ENCODE assay signal across 8 cellular contexts in the genomic region with DNA sequence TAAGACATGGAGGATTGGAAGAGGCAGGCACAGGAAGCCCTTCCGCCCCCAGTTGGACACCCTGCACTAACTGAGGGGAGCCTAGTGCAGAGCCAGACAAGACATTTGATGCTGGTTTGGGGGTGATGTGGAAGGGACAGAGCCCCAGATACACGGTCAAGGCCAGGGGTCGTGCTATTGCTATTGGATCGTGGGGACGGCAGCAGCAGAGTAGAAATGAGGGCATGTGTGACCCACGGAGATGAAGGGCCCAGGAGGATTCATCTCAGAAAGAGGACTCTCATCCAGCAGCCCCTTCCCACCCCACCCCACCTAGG. TPM values are rescaled to one million over a fixed set of nuclear protein-coding genes. Genes with fewer than 3 reads are reported as not detected.
DNase-seq lines count a peak whose midpoint lies in the region; ATAC-seq and TF ChIP-seq lines count a peak whose summit lies in the region.

No MANE protein-coding gene starts in this region.

- peaks cover 9% of the 10 kb centered on the region for H4K20me1 ChIP-seq in osteoblast (ENCODE audit: insufficient read depth, low read length)

- no peaks in the 10 kb centered on the region for H3K27me3 ChIP-seq in CD4-positive, CD25-positive, alpha-beta regulatory T cell (ENCODE audit: control insufficient read depth, insufficient read depth, low read length)
- H3K27me3 ChIP-seq in esophagus muscularis mucosa (no peaks in the 10 kb centered on the region), osteoblast (ENCODE audit: insufficient read depth, low read length) (no peaks in the 10 kb centered on the region)

- WGBS in esophagus muscularis mucosa: 75% methylated on average over 6 of the region's 6 CpGs

- CTCF ChIA-PET in T-cell (lab: Charles Lee) (interaction anchor here in 1 of 2 donors (1.3 kb wide), 1 partner anchor 46 kb away, joined by 4 read pairs; no protein-coding TSS in a partner anchor), GM10248 (lab: Yijun Ruan, JAX) (no interaction called here)

- peak; percentile 24 to 26 for ATAC-seq in CD4-positive, CD25-positive, alpha-beta regulatory T cell (ENCODE audit: low read depth in 2 of 2)
- ATAC-seq in T-cell (replicated peaks in 1 of 4) (peak; percentile 11 to 37 (median 29)), HG03108 (IDR thresholded peaks at IDR 0.05; ENCODE audit: unreplicated experiment) (no peak)

- H2AFZ ChIP-seq in osteoblast (ENCODE audit: low read length): peak overlapping the region; percentile 86

- TF ChIP-seq CTCF in esophagus muscularis mucosa (IDR thresholded peaks at IDR 0.05) (no peak), osteoblast (IDR thresholded peaks at IDR 0.05; ENCODE audit: extremely low read depth, low read depth, low read length) (no peak), GM10248 (IDR thresholded peaks at IDR 0.05; ENCODE audit: control extremely low read depth, extremely low read depth, low read depth, missing control alignments) (no peak)

- peak overlapping the region; percentile 56 for H3K4me2 ChIP-seq in osteoblast (ENCODE audit: insufficient read depth, low read length)

- no peak for TF ChIP-seq POLR2A in esophagus muscularis mucosa (IDR thresholded peaks at IDR 0.05; ENCODE audit: low read depth)

- peak overlapping the region; percentile 98 for H3K27ac ChIP-seq in CD4-positive, CD25-positive, alpha-beta regulatory T cell (ENCODE audit: insufficient read depth, low read length, poor library complexity, severe bottlenecking)
- H3K27ac ChIP-seq in esophagus muscularis mucosa (replicated peaks in 1 of 4): peak overlapping the region; percentile 100
- peak overlapping the region; percentile 89 for H3K27ac ChIP-seq in osteoblast (ENCODE audit: low read depth, low read length)

- peaks cover 0 to 56% (median 26%) of the 10 kb centered on the region in 4 donors for H3K4me1 Mint-ChIP-seq in CD4-positive, CD25-positive, alpha-beta regulatory T cell
- H3K4me1 Mint-ChIP-seq in T-cell: peaks cover 45 to 56% (median 45%) of the 10 kb centered on the region in 3 donors

- H3K4me1 ChIP-seq in CD4-positive, CD25-positive, alpha-beta regulatory T cell (ENCODE audit: control insufficient read depth, insufficient read depth, low read length, poor library complexity, severe bottlenecking): peaks cover 51% of the 10 kb centered on the region
- H3K4me1 ChIP-seq in esophagus muscularis mucosa (peaks cover 37 to 47% (median 44%) of the 10 kb centered on the region in 4 donors), osteoblast (ENCODE audit: insufficient read depth, low read length) (peaks cover 33% of the 10 kb centered on the region)

- H3K79me2 ChIP-seq in osteoblast (ENCODE audit: insufficient read depth, low read length): peaks cover 25% of the 10 kb centered on the region

- peaks cover 4% of the 10 kb centered on the region for H3K27me3 Mint-ChIP-seq in CD4-positive, CD25-positive, alpha-beta regulatory T cell
- H3K27me3 Mint-ChIP-seq in T-cell: no peaks in the 10 kb centered on the region

- H3K9me3 ChIP-seq in CD4-positive, CD25-positive, alpha-beta regulatory T cell (ENCODE audit: control insufficient read depth in 2 of 2, low read length in 2 of 2): no peaks in the 10 kb centered on the region
- no peaks in the 10 kb centered on the region for H3K9me3 ChIP-seq in esophagus muscularis mucosa
- H3K9me3 ChIP-seq in osteoblast (ENCODE audit: low read depth, low read length): no peaks in the 10 kb centered on the region

- H3K4me3 ChIP-seq in CD4-positive, CD25-positive, alpha-beta regulatory T cell (ENCODE audit: low read depth, low read length): peak overlapping the region; percentile 65
- H3K4me3 ChIP-seq in esophagus muscularis mucosa (no peak overlapping the region), osteoblast (ENCODE audit: insufficient read depth, low read length) (no peak overlapping the region)

- TF ChIP-seq EP300 in esophagus muscularis mucosa (IDR thresholded peaks at IDR 0.05): no peak

- H3K27ac Mint-ChIP-seq in CD4-positive, CD25-positive, alpha-beta regulatory T cell: peak overlapping the region; percentile 96 to 97 (median 97)
- H3K27ac Mint-ChIP-seq in T-cell: peak overlapping the region; percentile 98

- H3K36me3 ChIP-seq in CD4-positive, CD25-positive, alpha-beta regulatory T cell (ENCODE audit: control insufficient read depth, insufficient read depth, low read length): peaks cover 17% of the 10 kb centered on the region
- H3K36me3 ChIP-seq in esophagus muscularis mucosa (peaks cover 9 to 21% (median 15%) of the 10 kb centered on the region in 4 donors), osteoblast (ENCODE audit: insufficient read depth, low read length) (peaks cover 12% of the 10 kb centered on the region)

- H3K36me3 Mint-ChIP-seq in CD4-positive, CD25-positive, alpha-beta regulatory T cell: peaks cover 19% of the 10 kb centered on the region
- H3K36me3 Mint-ChIP-seq in T-cell: peaks cover 18% of the 10 kb centered on the region

- DNase-seq in CD4-positive, CD25-positive, alpha-beta regulatory T cell: peak in 1 of 3 donors; percentile 75
- DNase-seq in T-cell (peak in 1 of 34 experiments; percentile 51), esophagus muscularis mucosa (ENCODE audit: extremely low spot score) (no peak), osteoblast (ENCODE audit: insufficient read length, low spot score, missing footprints) (peak; percentile 61), NCI-H2081 treated with DMSO at 0.1 percent for 48 hours (lab: John Stamatoyannopoulos, UW) (no peak), GM10248 (ENCODE audit: extremely low spot score) (no peak)
- no peak for DNase-seq in stimulated activated naive CD4-positive, alpha-beta T cell (lab: John Stamatoyannopoulos, UW)

- POLR2A ChIA-PET in T-cell (lab: Charles Lee): interaction anchor here in 1 of 2 donors (1.8 kb wide), 1 partner anchor 9 kb away, joined by 17 read pairs; no protein-coding TSS in a partner anchor
- POLR2A ChIA-PET in GM10248 (lab: Yijun Ruan, JAX): interaction anchor here (2.2 kb wide), 1 partner anchor 8 kb away, joined by 16 read pairs; no protein-coding TSS in a partner anchor

- peaks cover 0 to 1% (median 0%) of the 10 kb centered on the region in 7 donors for H3K9me3 Mint-ChIP-seq in CD4-positive, CD25-positive, alpha-beta regulatory T cell
- H3K9me3 Mint-ChIP-seq in T-cell: no peaks in the 10 kb centered on the region

- peak overlapping the region; percentile 73 to 93 (median 90) for H3K4me3 Mint-ChIP-seq in CD4-positive, CD25-positive, alpha-beta regulatory T cell
- H3K4me3 Mint-ChIP-seq in T-cell: peak overlapping the region; percentile 83 to 85 (median 84)

- intact Hi-C loops in esophagus muscularis mucosa (cut with DNase I): no loop called here

RNA-seq across cellular contexts. Expression of a gene that starts 2.0 kb away (rescaled TPM):
- 205 TPM for total RNA-seq in CD4-positive, CD25-positive, alpha-beta regulatory T cell
- polyA plus RNA-seq in CD4-positive, CD25-positive, alpha-beta regulatory T cell: 10 to 100 TPM; 42.7 to 60.4 (median 59.3) TPM
- total RNA-seq in T-cell (100 to 1,000 TPM; 160 to 243 (median 186) TPM), esophagus muscularis mucosa (10 to 100 TPM; 23.7 to 36.4 (median 33.0) TPM), osteoblast (5.3 and 5.4 TPM in 2 replicates)

RNA-seq across cellular contexts. Expression of a gene that starts 11.4 kb away (rescaled TPM):
- total RNA-seq in CD4-positive, CD25-positive, alpha-beta regulatory T cell: 27.3 TPM
- polyA plus RNA-seq in CD4-positive, CD25-positive, alpha-beta regulatory T cell: 10 to 100 TPM; 20.6 to 38.9 (median 29.9) TPM
- total RNA-seq in T-cell (10 to 100 TPM; 23.4 to 28.9 (median 25.0) TPM), esophagus muscularis mucosa (10 to 100 TPM; 10.4 to 17.8 (median 13.6) TPM), osteoblast (8.3 and 8.8 TPM in 2 replicates)

RNA-seq across cellular contexts. Expression of a gene that starts 12.6 kb away (rescaled TPM):
- total RNA-seq in CD4-positive, CD25-positive, alpha-beta regulatory T cell: 1,740 TPM
- 1 to 10 TPM; 4.8 to 7.7 (median 6.2) TPM for polyA plus RNA-seq in CD4-positive, CD25-positive, alpha-beta regulatory T cell
- total RNA-seq in T-cell (1,000 to 10,000 TPM in 2 of 5 donors, 10 to 100 TPM in 3; 62.6 to 1,675 (median 82.4) TPM), esophagus muscularis mucosa (100 to 1,000 TPM; 127 to 263 (median 168) TPM), osteoblast (11.2 and 16.6 TPM in 2 replicates)

RNA-seq across cellular contexts. Expression of a gene that starts 25.2 kb away (rescaled TPM):
- 10.1 TPM for total RNA-seq in CD4-positive, CD25-positive, alpha-beta regulatory T cell
- 10 to 100 TPM; 23.6 to 29.9 (median 25.4) TPM for polyA plus RNA-seq in CD4-positive, CD25-positive, alpha-beta regulatory T cell
- total RNA-seq in T-cell (10 to 100 TPM in 3 of 5 donors, 1 to 10 TPM in 2; 6.7 to 21.3 (median 17.2) TPM), esophagus muscularis mucosa (10 to 100 TPM in 3 of 4 donors, 1 to 10 TPM in 1; 8.6 to 22.4 (median 13.9) TPM), osteoblast (9.4 and 11.5 TPM in 2 replicates)

RNA-seq across cellular contexts. Expression of a gene that starts 40.9 kb away (rescaled TPM):
- total RNA-seq in CD4-positive, CD25-positive, alpha-beta regulatory T cell: not detected
- not detected for polyA plus RNA-seq in CD4-positive, CD25-positive, alpha-beta regulatory T cell
- total RNA-seq in T-cell (1 to 10 TPM in 1 of 5 donors, under 1 TPM in 2, not detected in 2; 0.16 to 1.6 (median 0.23) TPM), esophagus muscularis mucosa (1 to 10 TPM in 1 of 4 donors, not detected in 3; 1.4 TPM), osteoblast (not detected in 2 replicates)
